In genomic region chr1:226643167-226643566, GRCh38 we compare ENCODE assay signal across 1 cellular context.
A peak's percentile ranks its signal among the peaks of the same experiment; 100 is the strongest.
TF ChIP-seq lines count a peak whose summit lies in the region.

No MANE protein-coding gene starts in this region.

TF ChIP-seq in K562, 482 proteins besides CTCF, POLR2A, EP300 and RAD21 (continued from another document and continues in another):
- TF ChIP-seq TSHZ1 (CRISPR knock-in tag; IDR thresholded peaks at IDR 0.05) (no peak), BMI1 (IDR thresholded peaks at IDR 0.05; ENCODE audit: low read length) (no peak), TAF9B (IDR thresholded peaks at IDR 0.05; ENCODE audit: partially characterized antibody) (no peak), XRCC5 (IDR thresholded peaks at IDR 0.05; ENCODE audit: low read depth, low read length) (no peak), RB1 (IDR thresholded peaks at IDR 0.05; ENCODE audit: low read depth) (no peak), ZFP30 (CRISPR knock-in tag; IDR thresholded peaks at IDR 0.05; ENCODE audit: borderline replicate concordance) (no peak), ZNF408 (CRISPR knock-in tag; IDR thresholded peaks at IDR 0.05; ENCODE audit: low read depth) (no peak), GATAD2A (IDR thresholded peaks at IDR 0.05) (no peak), CBX3 (IDR thresholded peaks at IDR 0.05; ENCODE audit: borderline replicate concordance in 1 of 2, low read length in 2 of 2) (no peak), MTA3 (IDR thresholded peaks at IDR 0.05; ENCODE audit: borderline replicate concordance) (peak; percentile 26; the same call in 1 of the 2 replicates), AFF4 (CRISPR knock-in tag; IDR thresholded peaks at IDR 0.05) (no peak), JUN (IDR thresholded peaks at IDR 0.05; ENCODE audit: borderline replicate concordance, low read depth, low read length) (peak; percentile 86; the same call in 1 of the 2 replicates), JUN (CRISPR knock-in tag; IDR thresholded peaks at IDR 0.05; ENCODE audit: borderline replicate concordance) (no peak), GTF2A2 (tag; IDR thresholded peaks at IDR 0.05) (no peak), THRB (CRISPR knock-in tag; conservative IDR thresholded peaks at IDR 0.05) (no peak), FOXO4 (CRISPR knock-in tag; IDR thresholded peaks at IDR 0.05) (no peak), NFIC (IDR thresholded peaks at IDR 0.05) (no peak), NR2C2 (CRISPR knock-in tag; IDR thresholded peaks at IDR 0.05) (no peak), NR2C2 (tag; IDR thresholded peaks at IDR 0.05) (peak; percentile 56; the same call in 1 of the 2 replicates), NFE2 (IDR thresholded peaks at IDR 0.05; ENCODE audit: low read depth) (peak; percentile 26; the same call in 1 of the 2 replicates), KHSRP (IDR thresholded peaks at IDR 0.05) (no peak), ILK (tag; IDR thresholded peaks at IDR 0.05; ENCODE audit: borderline replicate concordance, low read depth) (no peak), SMC3 (conservative IDR thresholded peaks at IDR 0.05; ENCODE audit: insufficient read depth, low read depth, low read length) (no peak), DLX4 (CRISPR knock-in tag; IDR thresholded peaks at IDR 0.05) (no peak), NFE2L1 (tag; IDR thresholded peaks at IDR 0.05; ENCODE audit: borderline replicate concordance, low read depth) (no peak), HDGF (IDR thresholded peaks at IDR 0.05) (no peak), RBM14 (IDR thresholded peaks at IDR 0.05; ENCODE audit: borderline replicate concordance, insufficient read depth, low read depth, low read length) (no peak), MYNN (IDR thresholded peaks at IDR 0.05) (peak; percentile 62; the same call in 1 of the 2 replicates), MYNN (CRISPR knock-in tag; IDR thresholded peaks at IDR 0.05) (no peak), WHSC1 (IDR thresholded peaks at IDR 0.05; ENCODE audit: low read length) (no peak), ZNF668 (CRISPR knock-in tag; IDR thresholded peaks at IDR 0.05) (no peak), MCM2 (IDR thresholded peaks at IDR 0.05; ENCODE audit: low read depth) (no peak), ELK1 (CRISPR knock-in tag; IDR thresholded peaks at IDR 0.05) (no peak), PHF21A (IDR thresholded peaks at IDR 0.05; ENCODE audit: borderline replicate concordance, low read depth) (no peak), ETS1 (conservative IDR thresholded peaks at IDR 0.05; ENCODE audit: control insufficient read depth, low read depth, low read length) (no peak), ZZZ3 (IDR thresholded peaks at IDR 0.05) (no peak), FOSL1 (tag; conservative IDR thresholded peaks at IDR 0.05) (peak; percentile 64), ZNF263 (CRISPR knock-in tag; IDR thresholded peaks at IDR 0.05; ENCODE audit: borderline replicate concordance) (no peak; the same call in 1 of the 2 replicates), ZBED1 (IDR thresholded peaks at IDR 0.05) (no peak), CHD2 (IDR thresholded peaks at IDR 0.05; ENCODE audit: low read depth, low read length) (no peak), ZNF778 (CRISPR knock-in tag; IDR thresholded peaks at IDR 0.05) (no peak), ZNF197 (CRISPR knock-in tag; IDR thresholded peaks at IDR 0.05; ENCODE audit: low read depth) (no peak), TRIM28 (IDR thresholded peaks at IDR 0.05) (no peak), SOX6 (IDR thresholded peaks at IDR 0.05) (no peak), ZNF764 (CRISPR knock-in tag; IDR thresholded peaks at IDR 0.05; ENCODE audit: low read depth) (no peak), CREM (IDR thresholded peaks at IDR 0.05; ENCODE audit: low read depth) (0 out of 2 replicates have a peak, but pooled peaks have one; percentile 26), ETV5 (CRISPR knock-in tag; IDR thresholded peaks at IDR 0.05; ENCODE audit: low read depth) (no peak), ATF3 (IDR thresholded peaks at IDR 0.05) (peak; percentile 90), ATF3 (CRISPR knock-in tag; conservative IDR thresholded peaks at IDR 0.05) (no peak), TAF15 (IDR thresholded peaks at IDR 0.05; ENCODE audit: low read depth, low read length) (no peak), HMGN3 (IDR thresholded peaks at IDR 0.05; ENCODE audit: borderline replicate concordance, extremely low read depth, insufficient read length, low read depth, low read length) (no peak), ZNF445 (CRISPR knock-in tag; IDR thresholded peaks at IDR 0.05; ENCODE audit: low read depth) (no peak), SIRT6 (IDR thresholded peaks at IDR 0.05; ENCODE audit: low read depth, low read length) (no peak), SRSF1 (IDR thresholded peaks at IDR 0.05; ENCODE audit: low read depth, low read length) (no peak), IRF2 (CRISPR knock-in tag; IDR thresholded peaks at IDR 0.05) (no peak), ELK3 (CRISPR knock-in tag; IDR thresholded peaks at IDR 0.05) (no peak), EWSR1 (IDR thresholded peaks at IDR 0.05; ENCODE audit: borderline replicate concordance, low read depth, partially characterized antibody) (no peak), PHF20 (IDR thresholded peaks at IDR 0.05; ENCODE audit: partially characterized antibody) (no peak), ZNF717 (CRISPR knock-in tag; IDR thresholded peaks at IDR 0.05) (no peak), TCF3 (CRISPR knock-in tag; IDR thresholded peaks at IDR 0.05) (no peak), NCOA4 (IDR thresholded peaks at IDR 0.05; ENCODE audit: partially characterized antibody) (no peak), ZNF384 (IDR thresholded peaks at IDR 0.05; ENCODE audit: low read depth, low read length) (no peak), HNRNPUL1 (IDR thresholded peaks at IDR 0.05; ENCODE audit: low read length) (no peak), ZNF780A (CRISPR knock-in tag; IDR thresholded peaks at IDR 0.05) (no peak), KDM5B (IDR thresholded peaks at IDR 0.05; ENCODE audit: insufficient replicate concordance, low read depth, low read length) (no peak), GABPA (tag; conservative IDR thresholded peaks at IDR 0.05; ENCODE audit: low read depth) (no peak), SMARCA4 (IDR thresholded peaks at IDR 0.05) (peak; percentile 65), ZSCAN29 (IDR thresholded peaks at IDR 0.05) (no peak)
